Comparison of ENCODE assay signal across 12 cellular contexts in genomic region chr22:42622061-42622710, GRCh38. TPM values are rescaled to one million over a fixed set of nuclear protein-coding genes. Genes with fewer than 3 reads are reported as not detected.
DNase-seq lines count a peak whose midpoint lies in the region; ATAC-seq and TF ChIP-seq lines count a peak whose summit lies in the region.
"Had no signal": no experiment of that assay in that cellular context is flagged by ENCODE, and none has a peak within 500 bp of the region (broad histone marks: within the 10 kb centered on the region; RNA-seq: fewer than 3 reads in every experiment).

No MANE protein-coding gene starts in this region.

- intact Hi-C loops in left cardiac atrium (cut with DNase I) (no loop called here), Right ventricle myocardium superior (cut with DNase I) (no loop called here), vagina (cut with DNase I) (no loop called here)

- H3K27me3 ChIP-seq in vagina, result no peaks in the 10 kb centered on the region
- H3K27me3 ChIP-seq: neural progenitor cell, testis had no signal

- peaks cover 45% of the 10 kb centered on the region for H3K4me1 Mint-ChIP-seq in chondrocyte (ENCODE audit: low read depth)
- H3K4me1 Mint-ChIP-seq in osteocyte (ENCODE audit: unreplicated experiment), result peaks cover 59% of the 10 kb centered on the region

- peaks cover 60% of the 10 kb centered on the region for H3K4me1 ChIP-seq in vagina
- H3K4me1 ChIP-seq: neural progenitor cell had no signal

- H3K9me3 Mint-ChIP-seq in chondrocyte (ENCODE audit: low read depth), result no peaks in the 10 kb centered on the region
- no peaks in the 10 kb centered on the region for H3K9me3 Mint-ChIP-seq in osteocyte (ENCODE audit: unreplicated experiment)
- H3K9me3 Mint-ChIP-seq: neural progenitor cell had no signal

- no peak for TF ChIP-seq POLR2A in vagina (IDR thresholded peaks at IDR 0.05)

- peak overlapping the region; percentile 83 for H3K27ac Mint-ChIP-seq in chondrocyte (ENCODE audit: unreplicated experiment)
- peak overlapping the region; percentile 91 for H3K27ac Mint-ChIP-seq in osteocyte (ENCODE audit: unreplicated experiment)
- H3K27ac Mint-ChIP-seq: activated CD8-positive, alpha-beta T cell treated with anti-CD3 and anti-CD28 coated beads, Interleukin-2, amount 10 ng/mL, durations not matched to agents 7 days and 5 days; neural progenitor cell had no signal

- no peaks in the 10 kb centered on the region for H3K9me3 ChIP-seq in vagina
- H3K9me3 ChIP-seq: testis had no signal

- CTCF ChIA-PET in HEK293T (lab: Yijun Ruan, JAX), result interaction anchor here (0.5 to 2.6 kb wide), 9 partner anchors 10 to 198 kb away, joined by 3 to 13 read pairs (median 6); no protein-coding TSS in a partner anchor

- POLR2A ChIA-PET in HEK293T (lab: Yijun Ruan, JAX), result interaction anchor here (1.0 to 6.0 kb wide), 3 partner anchors 7 to 27 kb away, joined by 3 to 23 read pairs (median 4); partner anchors contain the start of genes CYB5R3 and POLDIP3

- H3K36me3 ChIP-seq in vagina, result peaks cover 0 to 51% of the 10 kb centered on the region in 2 donors
- H3K36me3 ChIP-seq: neural progenitor cell had no signal

- peak overlapping the region; percentile 75 for H3K27ac ChIP-seq in vagina
- H3K27ac ChIP-seq: neural progenitor cell, testis had no signal

- H3K4me3 Mint-ChIP-seq in chondrocyte (ENCODE audit: unreplicated experiment) (no peak overlapping the region), osteocyte (ENCODE audit: unreplicated experiment) (no peak overlapping the region)
- H3K4me3 Mint-ChIP-seq: activated CD8-positive, alpha-beta T cell treated with anti-CD3 and anti-CD28 coated beads, Interleukin-2, amount 10 ng/mL, durations not matched to agents 7 days and 5 days; neural progenitor cell had no signal

- no peaks in the 10 kb centered on the region for H3K27me3 Mint-ChIP-seq in chondrocyte (ENCODE audit: low read depth)
- no peaks in the 10 kb centered on the region for H3K27me3 Mint-ChIP-seq in osteocyte (ENCODE audit: unreplicated experiment)

- no peak overlapping the region for H3K4me3 ChIP-seq in vagina
- H3K4me3 ChIP-seq: neural progenitor cell, testis had no signal

- DNase-seq in left cardiac atrium (peak; percentile 16), Right ventricle myocardium superior (no peak), chondrocyte (ENCODE audit: low spot score) (no peak), osteocyte (ENCODE audit: extremely low spot score, unreplicated experiment) (no peak), vagina (ENCODE audit: extremely low spot score in 2 of 2) (no peak), HEK293T (ENCODE audit: extremely low spot score) (no peak), ureter (ENCODE audit: low spot score) (no peak)

- peaks cover 11% of the 10 kb centered on the region for H3K36me3 Mint-ChIP-seq in chondrocyte (ENCODE audit: low read depth)
- H3K36me3 Mint-ChIP-seq in osteocyte (ENCODE audit: unreplicated experiment), result peaks cover 19% of the 10 kb centered on the region

- TF ChIP-seq CTCF in chondrocyte (IDR thresholded peaks at IDR 0.05) (no peak), osteocyte (IDR thresholded peaks at IDR 0.05) (no peak), vagina (IDR thresholded peaks at IDR 0.05) (no peak)

- ATAC-seq in left cardiac atrium (no peak), Right ventricle myocardium superior (ENCODE audit: poor library complexity) (no peak), HG03097 (IDR thresholded peaks at IDR 0.05; ENCODE audit: low FRiP score, unreplicated experiment) (no peak)

TF ChIP-seq in HEK293T, 16 proteins besides CTCF, POLR2A, EP300 and RAD21:
- TF ChIP-seq FOXM1 (IDR thresholded peaks at IDR 0.05; ENCODE audit: borderline replicate concordance) (no peak), FOXA1 (IDR thresholded peaks at IDR 0.05) (no peak), FOXK2 (IDR thresholded peaks at IDR 0.05) (no peak), SUZ12 (IDR thresholded peaks at IDR 0.05) (no peak), HDGF (IDR thresholded peaks at IDR 0.05; ENCODE audit: borderline replicate concordance) (no peak), ZNF384 (IDR thresholded peaks at IDR 0.05) (no peak), NFRKB (IDR thresholded peaks at IDR 0.05) (no peak), BHLHE40 (IDR thresholded peaks at IDR 0.05; ENCODE audit: borderline replicate concordance) (no peak), ELF4 (IDR thresholded peaks at IDR 0.05) (no peak), L3MBTL2 (conservative IDR thresholded peaks at IDR 0.05) (no peak), ARNT (IDR thresholded peaks at IDR 0.05) (no peak), CTBP1 (IDR thresholded peaks at IDR 0.05; ENCODE audit: borderline replicate concordance) (no peak), TARDBP (IDR thresholded peaks at IDR 0.05) (no peak), LEF1 (IDR thresholded peaks at IDR 0.05; ENCODE audit: borderline replicate concordance) (no peak), SP1 (IDR thresholded peaks at IDR 0.05) (no peak)
- TF ChIP-seq, protein P1, sequence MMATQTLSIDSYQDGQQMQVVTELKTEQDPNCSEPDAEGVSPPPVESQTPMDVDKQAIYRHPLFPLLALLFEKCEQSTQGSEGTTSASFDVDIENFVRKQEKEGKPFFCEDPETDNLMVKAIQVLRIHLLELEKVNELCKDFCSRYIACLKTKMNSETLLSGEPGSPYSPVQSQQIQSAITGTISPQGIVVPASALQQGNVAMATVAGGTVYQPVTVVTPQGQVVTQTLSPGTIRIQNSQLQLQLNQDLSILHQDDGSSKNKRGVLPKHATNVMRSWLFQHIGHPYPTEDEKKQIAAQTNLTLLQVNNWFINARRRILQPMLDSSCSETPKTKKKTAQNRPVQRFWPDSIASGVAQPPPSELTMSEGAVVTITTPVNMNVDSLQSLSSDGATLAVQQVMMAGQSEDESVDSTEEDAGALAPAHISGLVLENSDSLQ (IDR thresholded peaks at IDR 0.05), result no peak

RNA-seq across cellular contexts. Expression of gene POLDIP3, which starts 7.5 kb away (rescaled TPM):
- total RNA-seq in left cardiac atrium (10 to 100 TPM; 32.5 to 34.7 TPM), Right ventricle myocardium superior (32.1 TPM), chondrocyte (47.3 to 49.2 TPM (median 48.0 TPM) in 3 replicates), osteocyte (77.8 and 77.9 TPM in 2 replicates), vagina (34.9 TPM), ureter (64.9 TPM)

RNA-seq across cellular contexts. Expression of gene ATP5MGL, which starts 18.2 kb away (rescaled TPM):
- total RNA-seq in left cardiac atrium (under 1 TPM; 0.42 to 0.77 TPM), Right ventricle myocardium superior (0.38 TPM), chondrocyte (0.85 to 1.8 TPM in 2 of 3 replicates, not detected in the other), osteocyte (0.47 and 1.3 TPM in 2 replicates), vagina (not detected), ureter (1.4 TPM)
- total RNA-seq: Daoy had no signal

RNA-seq across cellular contexts. Expression of gene CYB5R3, which starts 27.0 kb away (rescaled TPM):
- total RNA-seq in left cardiac atrium, result 100 to 1,000 TPM; 295 to 306 TPM
- 216 TPM for total RNA-seq in Right ventricle myocardium superior
- total RNA-seq in chondrocyte, result 279 to 383 TPM (median 382 TPM) in 3 replicates
- total RNA-seq in osteocyte, result 408 and 430 TPM in 2 replicates
- total RNA-seq in vagina, result 174 TPM
- 243 TPM for total RNA-seq in ureter
